Comparison of ENCODE assay signal across 8 cellular contexts in the genomic region with DNA sequence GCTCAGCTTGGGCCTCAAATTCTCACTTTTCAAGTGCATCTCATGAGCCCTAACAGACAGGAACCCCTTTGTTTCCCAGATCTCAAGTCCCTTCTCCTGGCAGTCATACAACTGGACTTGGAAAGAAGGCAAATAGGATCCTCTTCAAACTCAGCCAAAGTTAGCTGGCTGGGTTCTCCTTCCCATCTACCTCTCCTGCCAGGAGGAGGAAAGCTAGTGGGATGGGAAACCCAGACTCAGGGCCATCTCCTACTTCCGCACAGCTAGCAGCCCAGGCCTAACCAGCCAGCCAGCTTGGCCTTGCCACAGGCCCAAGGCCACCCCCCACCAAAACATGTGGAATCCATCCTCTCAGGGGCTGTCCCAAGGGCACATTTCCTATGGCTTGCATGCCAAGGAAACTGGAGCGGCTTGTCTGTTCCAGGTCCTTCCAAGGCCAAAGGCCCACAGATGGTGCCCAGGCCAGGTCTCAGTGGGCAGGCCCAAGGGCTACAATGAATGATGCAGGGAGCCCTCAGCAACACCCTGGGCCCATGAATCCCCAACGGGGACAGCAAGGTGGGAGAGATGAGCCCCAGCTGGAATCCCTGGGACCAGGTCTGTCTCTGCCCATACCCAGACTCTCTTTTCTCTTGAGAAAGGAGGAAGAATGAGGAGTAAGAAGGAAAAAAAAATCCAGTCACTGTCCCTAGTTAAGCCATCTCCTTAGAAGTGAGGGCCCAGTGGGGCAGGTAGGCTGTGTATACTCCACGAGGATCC. TPM values are rescaled to one million over a fixed set of nuclear protein-coding genes. Genes with fewer than 3 reads are reported as not detected.
DNase-seq lines count a peak whose midpoint lies in the region; ATAC-seq, FAIRE-seq and TF ChIP-seq lines count a peak whose summit lies in the region.

No MANE protein-coding gene starts in this region.

- FAIRE-seq in D721Med (lab: Jason Lieb, UNC), result no peak

- H3K36me3 ChIP-seq in KOPT-K1 (ENCODE audit: insufficient read depth, low read length), result peaks cover 37% of the 10 kb centered on the region
- no peaks in the 10 kb centered on the region for H3K36me3 ChIP-seq in mucosa of stomach (ENCODE audit: control insufficient read depth, insufficient read depth, low read length)

- peaks cover 36% of the 10 kb centered on the region for H3K4me1 ChIP-seq in mucosa of stomach (ENCODE audit: control insufficient read depth, insufficient read depth, low read length)

- TF ChIP-seq CTCF in AG04449 (IDR thresholded peaks at IDR 0.05; ENCODE audit: insufficient read depth, low read length, missing control alignments), result no peak
- no peak for TF ChIP-seq CTCF in D721Med (IDR thresholded peaks at IDR 0.05; ENCODE audit: insufficient read depth, missing control alignments)

- CTCF ChIA-PET in AG04449 (lab: Yijun Ruan, JAX), result interaction anchor here (1.0 to 5.3 kb wide), 3 partner anchors 8 to 142 kb away, joined by 3 to 58 read pairs (median 4); a partner anchor contains a TSS

- H3K27ac ChIP-seq in KOPT-K1 (ENCODE audit: low read depth, low read length, poor library complexity, severe bottlenecking), result peak overlapping the region; percentile 92
- peak overlapping the region; percentile 82 for H3K27ac ChIP-seq in cingulate gyrus (ENCODE audit: low read depth, low read length)

- DNase-seq in AG04449 (ENCODE audit: low read depth, low spot score) (no peak), D721Med (ENCODE audit: insufficient read length, low spot score) (no peak), H4 (ENCODE audit: low spot score) (no peak), ecto neural progenitor cell (ENCODE audit: low spot score) (no peak)

- no peaks in the 10 kb centered on the region for H3K27me3 ChIP-seq in mucosa of stomach (ENCODE audit: control insufficient read depth, insufficient read depth, low read length)

- H3K4me3 ChIP-seq in AG04449 (ENCODE audit: low read depth, low read length) (peak overlapping the region; percentile 82), mucosa of stomach (ENCODE audit: low read length) (peak overlapping the region; percentile 86)

- POLR2A ChIA-PET in AG04449 (lab: Yijun Ruan, JAX), result interaction anchor here (0.9 to 2.0 kb wide), 3 partner anchors 8 to 68 kb away, joined by 3 to 8 read pairs (median 4); a partner anchor contains a TSS

- no peak for ATAC-seq in GM19452 (IDR thresholded peaks at IDR 0.05; ENCODE audit: unreplicated experiment)

- H3K9ac ChIP-seq in mucosa of stomach (ENCODE audit: low read length), result peak overlapping the region; percentile 91

- H3K9me3 ChIP-seq in KOPT-K1 (ENCODE audit: insufficient read depth, low read length, poor library complexity, severe bottlenecking), result no peaks in the 10 kb centered on the region
- no peaks in the 10 kb centered on the region for H3K9me3 ChIP-seq in mucosa of stomach (ENCODE audit: control insufficient read depth, low read length)

RNA-seq across cellular contexts. Expression of a gene that starts 1.7 kb away (rescaled TPM):
- total RNA-seq in H4 (2014; rRNA removed; shearing (Covaris generic)), result 86.3 and 152 TPM in 2 replicates

RNA-seq across cellular contexts. Expression of a gene that starts 13.3 kb away (rescaled TPM):
- total RNA-seq in H4 (2014; rRNA removed; shearing (Covaris generic)), result 95.5 and 124 TPM in 2 replicates

RNA-seq across cellular contexts. Expression of a gene that starts 13.5 kb away (rescaled TPM):
- 64.8 and 71.7 TPM in 2 replicates for total RNA-seq in H4 (2014; rRNA removed; shearing (Covaris generic))

RNA-seq across cellular contexts. Expression of a gene that starts 32.7 kb away (rescaled TPM):
- total RNA-seq in H4 (2014; rRNA removed; shearing (Covaris generic)), result not detected in 2 replicates

RNA-seq across cellular contexts. Expression of a gene that starts 41.0 kb away (rescaled TPM):
- not detected in 2 replicates for total RNA-seq in H4 (2014; rRNA removed; shearing (Covaris generic))
